ENCODE assay signal across 22 cellular contexts in the genomic region with DNA sequence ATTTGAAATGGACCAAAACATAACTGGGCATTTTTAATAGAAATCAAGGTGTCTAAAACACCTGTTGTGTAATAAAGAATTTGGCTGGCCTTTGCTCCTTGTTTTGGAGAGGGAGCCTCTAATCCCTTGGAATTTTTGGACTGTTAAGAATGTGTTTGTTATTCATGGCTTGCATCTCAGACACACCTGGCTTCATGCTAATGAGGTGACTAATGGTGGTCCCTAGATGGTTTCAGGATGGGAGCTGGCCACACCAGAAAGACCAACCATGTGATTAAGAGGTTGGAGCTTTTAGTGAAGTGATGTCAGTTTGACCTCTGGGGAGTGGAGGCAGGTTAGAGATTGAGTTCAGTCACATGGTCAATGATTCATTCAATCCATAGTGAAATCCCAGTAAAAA.
"Had no signal": no experiment of that assay in that cellular context is flagged by ENCODE, and none has a peak within 500 bp of the region (broad histone marks: within the 10 kb centered on the region; RNA-seq: fewer than 3 reads in every experiment).

No MANE protein-coding gene starts in this region.

- H3K27me3 Mint-ChIP-seq: activated B cell treated with CpG ODN at 0.5 μM for 24 hours had no signal

- ATAC-seq: activated T-helper 17 cell treated with anti-CD3 and anti-CD28 coated beads, Interleukin-2, amount 50 U/mL, for 72 hours; PC-3 had no signal

- DNase-seq: activated B cell treated with CpG ODN at 0.5 μM for 24 hours; activated CD4-positive, alpha-beta memory T cell treated with anti-CD3 and anti-CD28 coated beads for 36 hours; activated CD4-positive, alpha-beta T cell treated with anti-CD3 and anti-CD28 coated beads, Interleukin-2, amount 10 ng/mL, durations not matched to agents 7 days and 5 days; activated CD8-positive, alpha-beta memory T cell treated with anti-CD3 and anti-CD28 coated beads for 24 hours; activated gamma-delta T cell; activated naive CD4-positive, alpha-beta T cell treated with anti-CD3 and anti-CD28 coated beads for 36 hours; activated T-cell treated with anti-CD3 and anti-CD28 coated beads for 4 hours; activated T-cell treated with anti-CD3 and anti-CD28 coated beads, Interleukin-2, amount 50 U/mL, for 48 hours; amygdala; MM.1S; NCI-H1105; NCI-H1436; NCI-H187 treated with DMSO at 0.1 percent for 48 hours; NCI-H2081 treated with DMSO at 0.1 percent for 48 hours; NCI-H524; SIG-M5 had no signal

- H3K36me3 Mint-ChIP-seq: activated CD4-positive, alpha-beta memory T cell treated with anti-CD3 and anti-CD28 coated beads for 36 hours; activated naive CD8-positive, alpha-beta T cell had no signal

- H3K27ac Mint-ChIP-seq: activated B cell treated with CpG ODN at 0.5 μM for 24 hours; activated CD4-positive, alpha-beta memory T cell treated with anti-CD3 and anti-CD28 coated beads for 36 hours; activated CD4-positive, alpha-beta T cell treated with anti-CD3 and anti-CD28 coated beads, Interleukin-2, amount 10 ng/mL, durations not matched to agents 7 days and 5 days; activated naive CD4-positive, alpha-beta T cell treated with anti-CD3 and anti-CD28 coated beads for 36 hours; activated naive CD8-positive, alpha-beta T cell; activated T-helper 17 cell treated with anti-CD3 and anti-CD28 coated beads, Interleukin-2, amount 50 U/mL, for 72 hours; T-helper 2 cell treated with Interferon-gamma antibody and Interleukin-4, amounts not matched to agents 5 μg/mL and 100 μg/mL, for 36 hours had no signal

- H3K4me1 Mint-ChIP-seq: activated CD4-positive, alpha-beta T cell treated with anti-CD3 and anti-CD28 coated beads, Interleukin-2, amount 10 ng/mL, durations not matched to agents 7 days and 5 days; activated T-helper 17 cell treated with anti-CD3 and anti-CD28 coated beads, Interleukin-2, amount 50 U/mL, for 72 hours; central memory CD8-positive, alpha-beta T cell had no signal

- H3K9me3 Mint-ChIP-seq: activated CD4-positive, alpha-beta memory T cell treated with anti-CD3 and anti-CD28 coated beads for 36 hours; activated CD4-positive, alpha-beta T cell treated with anti-CD3 and anti-CD28 coated beads, Interleukin-2, amount 10 ng/mL, durations not matched to agents 7 days and 5 days; activated naive CD4-positive, alpha-beta T cell treated with anti-CD3 and anti-CD28 coated beads for 36 hours; activated T-helper 17 cell treated with anti-CD3 and anti-CD28 coated beads, Interleukin-2, amount 50 U/mL, for 72 hours; central memory CD8-positive, alpha-beta T cell; T-helper 2 cell treated with Interferon-gamma antibody and Interleukin-4, amounts not matched to agents 5 μg/mL and 100 μg/mL, for 36 hours had no signal

- H3K4me3 Mint-ChIP-seq: activated B cell treated with CpG ODN at 0.5 μM for 24 hours; activated CD4-positive, alpha-beta memory T cell treated with anti-CD3 and anti-CD28 coated beads for 36 hours; activated CD4-positive, alpha-beta T cell treated with anti-CD3 and anti-CD28 coated beads, Interleukin-2, amount 10 ng/mL, durations not matched to agents 7 days and 5 days; activated naive CD4-positive, alpha-beta T cell treated with anti-CD3 and anti-CD28 coated beads for 36 hours; activated naive CD8-positive, alpha-beta T cell; activated T-helper 17 cell treated with anti-CD3 and anti-CD28 coated beads, Interleukin-2, amount 50 U/mL, for 72 hours; brain; central memory CD8-positive, alpha-beta T cell; T-helper 2 cell treated with Interferon-gamma antibody and Interleukin-4, amounts not matched to agents 5 μg/mL and 100 μg/mL, for 36 hours had no signal
